ENCODE assay signal across 1 cellular context in the genomic region with DNA sequence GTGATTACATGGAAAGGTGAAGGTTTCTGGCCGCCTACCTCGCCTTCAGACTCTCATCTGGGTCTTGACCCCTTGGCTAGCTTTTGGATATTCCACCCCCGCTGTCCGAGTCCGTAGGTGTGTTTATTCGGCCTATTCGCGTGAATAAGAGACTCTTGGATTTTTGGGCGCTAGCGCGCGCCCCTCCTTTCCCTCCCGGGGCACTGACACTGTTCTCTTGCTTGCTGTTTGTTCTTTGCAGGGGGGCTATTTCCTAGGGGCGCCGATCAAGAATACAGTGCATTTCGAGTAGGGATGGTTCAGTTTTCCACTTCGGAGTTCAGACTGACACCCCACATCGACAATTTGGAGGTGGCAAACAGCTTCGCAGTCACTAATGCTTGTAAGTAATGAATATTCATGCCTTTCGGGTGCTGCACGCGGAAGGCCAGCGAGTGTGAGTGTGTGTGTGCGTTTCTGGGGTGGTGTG.
TF ChIP-seq lines count a peak whose summit lies in the region.

No MANE protein-coding gene starts in this region.

TF ChIP-seq in endothelial cell of umbilical vein, 7 proteins besides CTCF, POLR2A, EP300 and RAD21 (continued from another document):
- TF ChIP-seq, protein P1, sequence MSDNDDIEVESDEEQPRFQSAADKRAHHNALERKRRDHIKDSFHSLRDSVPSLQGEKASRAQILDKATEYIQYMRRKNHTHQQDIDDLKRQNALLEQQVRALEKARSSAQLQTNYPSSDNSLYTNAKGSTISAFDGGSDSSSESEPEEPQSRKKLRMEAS (IDR thresholded peaks at IDR 0.05; ENCODE audit: insufficient read depth, insufficient read length) = no peak
- TF ChIP-seq MYC (IDR thresholded peaks at IDR 0.05; ENCODE audit: low read depth, low read length) = no peak
